ENCODE assay signal across 1 cellular context in genomic region chr2:233369897-233370758, GRCh38.
TF ChIP-seq lines count a peak whose summit lies in the region.

No MANE protein-coding gene starts in this region.

TF ChIP-seq in WTC11, 78 proteins besides CTCF, POLR2A, EP300 and RAD21 (continued from another document):
- TF ChIP-seq AR (CRISPR knock-in tag; IDR thresholded peaks at IDR 0.05) (no peak), KAT7 (CRISPR knock-in tag; IDR thresholded peaks at IDR 0.05; ENCODE audit: borderline replicate concordance) (no peak), ZNF121 (CRISPR knock-in tag; IDR thresholded peaks at IDR 0.05) (no peak), TCF7 (CRISPR knock-in tag; IDR thresholded peaks at IDR 0.05; ENCODE audit: low read depth) (no peak), ZNF263 (CRISPR knock-in tag; IDR thresholded peaks at IDR 0.05; ENCODE audit: low read depth) (no peak)
- TF ChIP-seq, protein P1, sequence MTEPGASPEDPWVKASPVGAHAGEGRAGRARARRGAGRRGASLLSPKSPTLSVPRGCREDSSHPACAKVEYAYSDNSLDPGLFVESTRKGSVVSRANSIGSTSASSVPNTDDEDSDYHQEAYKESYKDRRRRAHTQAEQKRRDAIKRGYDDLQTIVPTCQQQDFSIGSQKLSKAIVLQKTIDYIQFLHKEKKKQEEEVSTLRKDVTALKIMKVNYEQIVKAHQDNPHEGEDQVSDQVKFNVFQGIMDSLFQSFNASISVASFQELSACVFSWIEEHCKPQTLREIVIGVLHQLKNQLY (CRISPR knock-in tag; IDR thresholded peaks at IDR 0.05) = no peak
- TF ChIP-seq, protein P2, sequence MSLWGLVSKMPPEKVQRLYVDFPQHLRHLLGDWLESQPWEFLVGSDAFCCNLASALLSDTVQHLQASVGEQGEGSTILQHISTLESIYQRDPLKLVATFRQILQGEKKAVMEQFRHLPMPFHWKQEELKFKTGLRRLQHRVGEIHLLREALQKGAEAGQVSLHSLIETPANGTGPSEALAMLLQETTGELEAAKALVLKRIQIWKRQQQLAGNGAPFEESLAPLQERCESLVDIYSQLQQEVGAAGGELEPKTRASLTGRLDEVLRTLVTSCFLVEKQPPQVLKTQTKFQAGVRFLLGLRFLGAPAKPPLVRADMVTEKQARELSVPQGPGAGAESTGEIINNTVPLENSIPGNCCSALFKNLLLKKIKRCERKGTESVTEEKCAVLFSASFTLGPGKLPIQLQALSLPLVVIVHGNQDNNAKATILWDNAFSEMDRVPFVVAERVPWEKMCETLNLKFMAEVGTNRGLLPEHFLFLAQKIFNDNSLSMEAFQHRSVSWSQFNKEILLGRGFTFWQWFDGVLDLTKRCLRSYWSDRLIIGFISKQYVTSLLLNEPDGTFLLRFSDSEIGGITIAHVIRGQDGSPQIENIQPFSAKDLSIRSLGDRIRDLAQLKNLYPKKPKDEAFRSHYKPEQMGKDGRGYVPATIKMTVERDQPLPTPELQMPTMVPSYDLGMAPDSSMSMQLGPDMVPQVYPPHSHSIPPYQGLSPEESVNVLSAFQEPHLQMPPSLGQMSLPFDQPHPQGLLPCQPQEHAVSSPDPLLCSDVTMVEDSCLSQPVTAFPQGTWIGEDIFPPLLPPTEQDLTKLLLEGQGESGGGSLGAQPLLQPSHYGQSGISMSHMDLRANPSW (CRISPR knock-in tag; conservative IDR thresholded peaks at IDR 0.05; ENCODE audit: low read depth) = no peak
TF ChIP-seq in WTC11: peak in this region for 0.
